ENCODE assay signal across 1 cellular context in the genomic region with DNA sequence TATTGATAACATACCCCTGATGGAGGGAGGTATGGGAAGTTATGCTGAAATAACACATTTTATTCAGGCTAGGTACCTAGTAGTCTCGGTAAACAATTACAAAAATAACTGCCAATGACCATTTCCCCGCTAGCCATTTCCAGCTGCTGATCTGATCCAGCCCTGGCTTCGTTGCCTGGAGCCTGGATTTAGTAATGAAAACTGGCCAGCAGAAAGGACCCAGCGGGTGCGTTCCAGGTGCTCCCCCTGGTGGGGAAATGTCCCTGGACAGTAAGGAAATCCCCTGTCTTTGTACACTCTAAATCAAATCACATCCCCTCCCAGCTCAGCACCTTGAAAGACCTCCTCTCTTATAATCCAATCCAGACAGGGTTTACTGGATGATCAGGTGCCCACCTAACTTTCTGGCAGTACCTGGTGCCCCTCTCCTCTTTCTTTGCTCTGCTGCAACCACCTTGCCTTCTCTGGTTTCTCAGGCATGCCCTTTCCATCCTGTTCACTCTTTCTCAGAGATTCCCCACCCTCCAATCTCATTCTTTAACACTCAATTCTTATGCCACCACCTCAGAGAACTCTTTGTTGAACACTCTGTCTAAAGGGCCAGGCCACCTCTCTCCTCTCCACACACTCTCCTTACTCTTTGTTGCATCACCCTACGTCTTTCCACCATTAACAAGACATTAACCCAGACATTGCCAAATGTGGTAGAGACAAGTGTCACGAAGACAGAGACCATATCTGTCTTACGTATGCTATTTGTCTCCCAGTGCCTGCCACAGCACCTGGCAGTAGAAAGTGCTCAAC.
A peak's percentile ranks its signal among the peaks of the same experiment; 100 is the strongest.
TF ChIP-seq lines count a peak whose summit lies in the region.

No MANE protein-coding gene starts in this region.

TF ChIP-seq in H1, 55 proteins besides CTCF, POLR2A, EP300 and RAD21:
- 0 out of 2 replicates have a peak, but pooled peaks have one; percentile 36 for TF ChIP-seq CEBPB (IDR thresholded peaks at IDR 0.05; ENCODE audit: low read depth, low read length)
- TF ChIP-seq, protein P1, sequence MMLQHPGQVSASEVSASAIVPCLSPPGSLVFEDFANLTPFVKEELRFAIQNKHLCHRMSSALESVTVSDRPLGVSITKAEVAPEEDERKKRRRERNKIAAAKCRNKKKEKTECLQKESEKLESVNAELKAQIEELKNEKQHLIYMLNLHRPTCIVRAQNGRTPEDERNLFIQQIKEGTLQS (IDR thresholded peaks at IDR 0.05; ENCODE audit: insufficient read depth, low read depth, low read length) = no peak
- no peak for TF ChIP-seq NANOG (IDR thresholded peaks at IDR 0.05; ENCODE audit: insufficient read depth, low read depth, low read length, poor library complexity, severe bottlenecking)
TF ChIP-seq in H1: peak in this region for 1.
